ENCODE assay signal across 9 cellular contexts in genomic region chr14:47278233-47278842, GRCh38.
A peak's percentile ranks its signal among the peaks of the same experiment; 100 is the strongest.
DNase-seq lines count a peak whose midpoint lies in the region; ATAC-seq and TF ChIP-seq lines count a peak whose summit lies in the region.
"Had no signal": no experiment of that assay in that cellular context is flagged by ENCODE, and none has a peak within 500 bp of the region (broad histone marks: within the 10 kb centered on the region; RNA-seq: fewer than 3 reads in every experiment).

No MANE protein-coding gene starts in this region.

- intact Hi-C loops in ascending aorta (cut with DNase I) = no loop called here

- peak; percentile 98 for ATAC-seq in GM18868 (IDR thresholded peaks at IDR 0.05; ENCODE audit: unreplicated experiment)
- ATAC-seq in HG03280 (IDR thresholded peaks at IDR 0.05; ENCODE audit: unreplicated experiment) = peak; percentile 73

- H3K36me3 ChIP-seq in ascending aorta = no peaks in the 10 kb centered on the region
- no peaks in the 10 kb centered on the region for H3K36me3 ChIP-seq in effector memory CD4-positive, alpha-beta T cell (ENCODE audit: control insufficient read depth, insufficient read depth, low read length)

- H3K27ac ChIP-seq in ascending aorta = no peak overlapping the region
- H3K27ac ChIP-seq in substantia nigra (ENCODE audit: low read depth, low read length, poor library complexity, severe bottlenecking) = no peak overlapping the region
- H3K27ac ChIP-seq in effector memory CD4-positive, alpha-beta T cell (ENCODE audit: insufficient read depth, low read length, poor library complexity, severe bottlenecking) = no peak overlapping the region
- H3K27ac ChIP-seq: skin epidermis had no signal

- no peaks in the 10 kb centered on the region for H3K9me3 ChIP-seq in ascending aorta
- H3K9me3 ChIP-seq in effector memory CD4-positive, alpha-beta T cell (ENCODE audit: control insufficient read depth, low read length) = no peaks in the 10 kb centered on the region

- H3K27me3 ChIP-seq in ascending aorta = no peaks in the 10 kb centered on the region
- H3K27me3 ChIP-seq in effector memory CD4-positive, alpha-beta T cell (replicated peaks; ENCODE audit: control insufficient read depth, insufficient read depth, low read length, poor library complexity, severe bottlenecking) = no peaks in the 10 kb centered on the region

- DNase-seq in COLO829 (ENCODE audit: low spot score) = peak; percentile 39
- peak; percentile 53 for DNase-seq in NCI-H526 treated with DMSO at 0.1 percent for 48 hours (lab: John Stamatoyannopoulos, UW)
- DNase-seq in ascending aorta (ENCODE audit: low spot score in 2 of 2) = no peak
- DNase-seq in left kidney (ENCODE audit: low read depth, low spot score) = peak; percentile 71
- peak in 39 of 49 donors; percentile 2 to 70 (median 39) for DNase-seq in substantia nigra (lab: John Stamatoyannopoulos, UW)
- DNase-seq in effector memory CD4-positive, alpha-beta T cell = no peak

- H3K4me3 ChIP-seq in ascending aorta = no peak overlapping the region
- no peak overlapping the region for H3K4me3 ChIP-seq in effector memory CD4-positive, alpha-beta T cell (ENCODE audit: insufficient read depth, low read depth, low read length, poor library complexity, severe bottlenecking)
- H3K4me3 ChIP-seq: skin epidermis had no signal

- H3K4me1 ChIP-seq in ascending aorta = no peaks in the 10 kb centered on the region
- no peaks in the 10 kb centered on the region for H3K4me1 ChIP-seq in effector memory CD4-positive, alpha-beta T cell (ENCODE audit: control insufficient read depth, insufficient read depth, low read length, poor library complexity, severe bottlenecking)

- peak in 2 of 3 experiments; percentile 24 to 26 for TF ChIP-seq CTCF in ascending aorta (IDR thresholded peaks at IDR 0.05)

Comparison
In these comparisons a context has a peak if more than half of its experiments do, and no peak if none do; other contexts are left out.
1. DNase-seq: peak in COLO829 (single experiment), NCI-H526 treated with DMSO at 0.1 percent for 48 hours (single experiment), left kidney (single experiment) and substantia nigra (39 of 49); none in ascending aorta (0 of 2) and effector memory CD4-positive, alpha-beta T cell (0 of 3).